25 cellular contexts compared by ENCODE assay signal in the genomic region with DNA sequence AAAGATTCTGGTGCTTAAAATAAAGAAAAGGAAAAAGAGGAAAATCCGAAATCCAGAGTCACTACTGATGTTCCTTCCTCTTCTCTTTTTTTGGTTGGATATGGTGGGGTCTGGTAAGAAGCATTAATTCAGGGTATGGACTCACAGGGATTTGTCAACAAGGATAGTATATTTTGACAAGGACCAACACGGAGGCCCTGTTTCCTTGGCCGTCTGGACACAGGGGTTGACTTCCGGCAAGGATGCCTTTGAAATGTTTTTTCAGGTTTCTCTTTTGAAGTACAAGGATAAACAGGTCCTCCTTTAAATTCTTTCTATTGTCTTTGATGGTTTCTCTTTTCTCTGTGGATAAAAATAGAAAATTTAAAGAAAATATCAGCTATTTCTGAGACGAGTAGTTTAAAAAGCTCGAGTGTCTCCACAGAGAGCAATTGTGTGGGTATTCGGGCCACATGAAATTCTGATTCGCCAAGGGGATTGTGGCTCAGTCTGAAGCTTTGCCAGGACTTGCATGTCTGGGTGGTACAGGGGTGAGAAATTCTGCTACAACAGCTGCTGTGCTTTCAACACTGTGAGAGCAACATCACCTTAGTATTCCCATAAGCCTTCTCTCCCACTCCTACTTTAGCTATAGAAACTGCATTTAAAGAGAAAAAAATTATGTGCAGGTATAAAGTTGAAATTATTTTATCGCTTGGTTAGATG.
"Had no signal": no experiment of that assay in that cellular context is flagged by ENCODE, and none has a peak within 500 bp of the region (broad histone marks: within the 10 kb centered on the region; RNA-seq: fewer than 3 reads in every experiment).

No MANE protein-coding gene starts in this region.

- ATAC-seq: activated CD4-positive, alpha-beta T cell treated with anti-CD3 and anti-CD28 coated beads for 36 hours; activated T-cell treated with anti-CD3 and anti-CD28 coated beads, Interleukin-2, amount 50 U/mL, for 4 hours; body of pancreas; left lobe of liver; lower lobe of right lung; mucosa of descending colon; naive thymus-derived CD4-positive, alpha-beta T cell; pancreas; right cardiac atrium; stimulated activated effector memory CD8-positive, alpha-beta T cell treated with anti-CD3 and anti-CD28 coated beads, Interleukin-12 subunit alpha, Interleukin-12 subunit beta, amount 100 ng/mL, for 72 hours; stimulated activated naive CD8-positive, alpha-beta T cell treated with anti-CD3 and anti-CD28 coated beads, Interleukin-15, amount 100 ng/mL, for 72 hours had no signal

- H3K27me3 ChIP-seq: body of pancreas, cardiac muscle cell, pancreas, tibial artery had no signal

- H3K9me3 ChIP-seq: body of pancreas, lower lobe of right lung, mucosa of descending colon, pancreas, tibial artery had no signal

- H3K27ac ChIP-seq: body of pancreas, cardiac muscle cell, lower lobe of right lung, pancreas, tibial artery had no signal

- H3K36me3 ChIP-seq: cardiac muscle cell, lower lobe of right lung, pancreas, tibial artery had no signal

- H3K4me3 ChIP-seq: body of pancreas, cardiac muscle cell, lower lobe of right lung, mucosa of descending colon, pancreas, skin epidermis, tibial artery had no signal

- DNase-seq: activated B cell treated with CpG ODN at 0.5 μM for 24 hours; activated CD4-positive, alpha-beta T cell treated with anti-CD3 and anti-CD28 coated beads for 36 hours; activated CD4-positive, alpha-beta T cell treated with anti-CD3 and anti-CD28 coated beads, Interleukin-2, amount 50 U/mL, for 4 hours; activated CD8-positive, alpha-beta memory T cell treated with anti-CD3 and anti-CD28 coated beads, Interleukin-2, amount 50 U/mL, for 48 hours; activated naive CD4-positive, alpha-beta T cell treated with anti-CD3 and anti-CD28 coated beads, Interleukin-2, amount 10 ng/mL, durations not matched to agents 7 days and 5 days; activated T-cell treated with anti-CD3 and anti-CD28 coated beads, Interleukin-2, amount 50 U/mL, for 4 hours; amygdala; body of pancreas; erythroblast; foreskin fibroblast; kidney; lower lobe of right lung; mesendoderm; mucosa of descending colon; naive thymus-derived CD4-positive, alpha-beta T cell; pancreas; right cardiac atrium; stimulated activated CD4-positive, alpha-beta T cell treated with anti-CD3 and anti-CD28 coated beads, Interleukin-2, amount 100 ng/mL, for 24 hours; stimulated activated naive CD8-positive, alpha-beta T cell treated with anti-CD3 and anti-CD28 coated beads, Interleukin-15, amount 100 ng/mL, for 72 hours; T1000; tibial artery had no signal

- H3K4me1 ChIP-seq: body of pancreas, lower lobe of right lung, pancreas, tibial artery had no signal
